In the genomic region with DNA sequence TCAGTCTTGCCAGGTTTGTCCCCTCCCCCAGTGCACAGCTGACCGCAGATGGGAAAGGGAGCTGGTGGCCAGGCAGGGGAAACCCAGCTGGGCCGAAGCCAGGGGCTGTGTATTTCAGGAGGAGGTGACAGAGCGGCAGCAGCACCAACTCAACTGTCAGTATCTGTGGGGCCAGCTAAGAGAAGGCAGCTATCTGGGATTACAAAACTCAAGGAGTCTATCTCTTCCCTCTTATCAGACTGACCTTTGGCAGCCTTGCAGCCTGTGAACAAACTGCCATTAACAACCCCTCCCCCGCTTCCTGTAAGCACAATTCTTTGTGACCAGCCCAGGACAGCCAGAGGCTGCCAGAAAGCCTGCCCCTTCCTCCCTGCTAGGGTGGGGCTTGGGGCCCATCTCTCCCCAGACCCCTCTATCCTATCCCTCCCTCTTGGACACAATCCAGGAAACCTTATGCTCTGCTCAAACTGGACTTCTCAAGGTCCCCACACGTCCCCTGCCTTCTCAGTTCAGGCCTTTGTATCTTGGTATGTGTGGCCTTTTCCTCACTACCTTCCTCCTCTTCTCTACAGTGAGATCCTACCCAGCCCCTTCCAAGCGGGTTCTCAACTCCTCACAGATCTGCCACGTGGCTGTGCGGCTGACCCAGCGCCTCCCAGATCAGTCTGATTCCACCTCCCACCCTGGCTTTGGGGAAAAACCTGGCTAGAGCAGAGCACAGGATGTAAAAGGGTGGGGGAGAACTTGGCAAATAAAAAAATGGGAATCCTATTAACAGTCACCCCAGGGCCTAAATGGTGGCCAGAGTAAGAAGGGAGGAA, we compare ENCODE assay signal across 1 cellular context.
TF ChIP-seq lines count a peak whose summit lies in the region.

No MANE protein-coding gene starts in this region.

TF ChIP-seq in HepG2, 621 proteins besides CTCF, POLR2A, EP300 and RAD21 (continued from another document and continues in another):
- TF ChIP-seq ARID5B (CRISPR knock-in tag; IDR thresholded peaks at IDR 0.05): peak; percentile 97
- TF ChIP-seq MEF2D (CRISPR knock-in tag; IDR thresholded peaks at IDR 0.05): peak; percentile 86
- TF ChIP-seq MBD4 (IDR thresholded peaks at IDR 0.05; ENCODE audit: borderline replicate concordance, low read length): no peak
- no peak for TF ChIP-seq TEAD2 (CRISPR knock-in tag; IDR thresholded peaks at IDR 0.05)
- TF ChIP-seq AKNA (CRISPR knock-in tag; IDR thresholded peaks at IDR 0.05; ENCODE audit: borderline replicate concordance): 0 out of 2 replicates have a peak, but pooled peaks have one; percentile 36
- no peak for TF ChIP-seq ZNF180 (CRISPR knock-in tag; IDR thresholded peaks at IDR 0.05; ENCODE audit: borderline replicate concordance, low read depth)
- no peak for TF ChIP-seq TCF7L2 (IDR thresholded peaks at IDR 0.05; ENCODE audit: low read depth, low read length)
- TF ChIP-seq ZNF589 (CRISPR knock-in tag; conservative IDR thresholded peaks at IDR 0.05): no peak
- TF ChIP-seq, protein P1, sequence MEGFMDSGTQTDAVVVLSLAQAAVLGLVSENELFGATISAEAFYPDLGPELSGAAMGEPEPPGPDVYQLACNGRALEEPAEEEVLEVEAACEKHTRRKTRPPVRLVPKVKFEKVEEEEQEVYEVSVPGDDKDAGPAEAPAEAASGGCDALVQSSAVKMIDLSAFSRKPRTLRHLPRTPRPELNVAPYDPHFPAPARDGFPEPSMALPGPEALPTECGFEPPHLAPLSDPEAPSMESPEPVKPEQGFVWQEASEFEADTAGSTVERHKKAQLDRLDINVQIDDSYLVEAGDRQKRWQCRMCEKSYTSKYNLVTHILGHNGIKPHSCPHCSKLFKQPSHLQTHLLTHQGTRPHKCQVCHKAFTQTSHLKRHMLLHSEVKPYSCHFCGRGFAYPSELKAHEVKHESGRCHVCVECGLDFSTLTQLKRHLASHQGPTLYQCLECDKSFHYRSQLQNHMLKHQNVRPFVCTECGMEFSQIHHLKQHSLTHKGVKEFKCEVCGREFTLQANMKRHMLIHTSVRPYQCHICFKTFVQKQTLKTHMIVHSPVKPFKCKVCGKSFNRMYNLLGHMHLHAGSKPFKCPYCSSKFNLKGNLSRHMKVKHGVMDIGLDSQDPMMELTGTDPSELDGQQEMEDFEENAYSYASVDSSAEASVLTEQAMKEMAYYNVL (CRISPR knock-in tag; IDR thresholded peaks at IDR 0.05; ENCODE audit: borderline replicate concordance): peak; percentile 98
- 0 out of 2 replicates have a peak, but pooled peaks have one; percentile 22 for TF ChIP-seq ZNF354B (CRISPR knock-in tag; IDR thresholded peaks at IDR 0.05)
- TF ChIP-seq SAFB2 (CRISPR knock-in tag; IDR thresholded peaks at IDR 0.05; ENCODE audit: borderline replicate concordance, low read depth): no peak; the same call in 1 of the 2 replicates
- TF ChIP-seq, protein P2, sequence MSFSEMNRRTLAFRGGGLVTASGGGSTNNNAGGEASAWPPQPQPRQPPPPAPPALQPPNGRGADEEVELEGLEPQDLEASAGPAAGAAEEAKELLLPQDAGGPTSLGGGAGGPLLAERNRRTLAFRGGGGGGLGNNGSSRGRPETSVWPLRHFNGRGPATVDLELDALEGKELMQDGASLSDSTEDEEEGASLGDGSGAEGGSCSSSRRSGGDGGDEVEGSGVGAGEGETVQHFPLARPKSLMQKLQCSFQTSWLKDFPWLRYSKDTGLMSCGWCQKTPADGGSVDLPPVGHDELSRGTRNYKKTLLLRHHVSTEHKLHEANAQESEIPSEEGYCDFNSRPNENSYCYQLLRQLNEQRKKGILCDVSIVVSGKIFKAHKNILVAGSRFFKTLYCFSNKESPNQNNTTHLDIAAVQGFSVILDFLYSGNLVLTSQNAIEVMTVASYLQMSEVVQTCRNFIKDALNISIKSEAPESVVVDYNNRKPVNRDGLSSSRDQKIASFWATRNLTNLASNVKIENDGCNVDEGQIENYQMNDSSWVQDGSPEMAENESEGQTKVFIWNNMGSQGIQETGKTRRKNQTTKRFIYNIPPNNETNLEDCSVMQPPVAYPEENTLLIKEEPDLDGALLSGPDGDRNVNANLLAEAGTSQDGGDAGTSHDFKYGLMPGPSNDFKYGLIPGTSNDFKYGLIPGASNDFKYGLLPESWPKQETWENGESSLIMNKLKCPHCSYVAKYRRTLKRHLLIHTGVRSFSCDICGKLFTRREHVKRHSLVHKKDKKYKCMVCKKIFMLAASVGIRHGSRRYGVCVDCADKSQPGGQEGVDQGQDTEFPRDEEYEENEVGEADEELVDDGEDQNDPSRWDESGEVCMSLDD (CRISPR knock-in tag; IDR thresholded peaks at IDR 0.05; ENCODE audit: borderline replicate concordance): peak; percentile 72; the same call in 1 of the 2 replicates
- TF ChIP-seq, protein P3, sequence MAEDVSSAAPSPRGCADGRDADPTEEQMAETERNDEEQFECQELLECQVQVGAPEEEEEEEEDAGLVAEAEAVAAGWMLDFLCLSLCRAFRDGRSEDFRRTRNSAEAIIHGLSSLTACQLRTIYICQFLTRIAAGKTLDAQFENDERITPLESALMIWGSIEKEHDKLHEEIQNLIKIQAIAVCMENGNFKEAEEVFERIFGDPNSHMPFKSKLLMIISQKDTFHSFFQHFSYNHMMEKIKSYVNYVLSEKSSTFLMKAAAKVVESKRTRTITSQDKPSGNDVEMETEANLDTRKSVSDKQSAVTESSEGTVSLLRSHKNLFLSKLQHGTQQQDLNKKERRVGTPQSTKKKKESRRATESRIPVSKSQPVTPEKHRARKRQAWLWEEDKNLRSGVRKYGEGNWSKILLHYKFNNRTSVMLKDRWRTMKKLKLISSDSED (CRISPR knock-in tag; IDR thresholded peaks at IDR 0.05): no peak
- TF ChIP-seq, protein P4, sequence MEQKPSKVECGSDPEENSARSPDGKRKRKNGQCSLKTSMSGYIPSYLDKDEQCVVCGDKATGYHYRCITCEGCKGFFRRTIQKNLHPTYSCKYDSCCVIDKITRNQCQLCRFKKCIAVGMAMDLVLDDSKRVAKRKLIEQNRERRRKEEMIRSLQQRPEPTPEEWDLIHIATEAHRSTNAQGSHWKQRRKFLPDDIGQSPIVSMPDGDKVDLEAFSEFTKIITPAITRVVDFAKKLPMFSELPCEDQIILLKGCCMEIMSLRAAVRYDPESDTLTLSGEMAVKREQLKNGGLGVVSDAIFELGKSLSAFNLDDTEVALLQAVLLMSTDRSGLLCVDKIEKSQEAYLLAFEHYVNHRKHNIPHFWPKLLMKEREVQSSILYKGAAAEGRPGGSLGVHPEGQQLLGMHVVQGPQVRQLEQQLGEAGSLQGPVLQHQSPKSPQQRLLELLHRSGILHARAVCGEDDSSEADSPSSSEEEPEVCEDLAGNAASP (CRISPR knock-in tag; IDR thresholded peaks at IDR 0.05; ENCODE audit: borderline replicate concordance): peak; percentile 86
- peak; percentile 57; the same call in 1 of the 2 replicates for TF ChIP-seq HOXA5 (CRISPR knock-in tag; IDR thresholded peaks at IDR 0.05)
- TF ChIP-seq, protein P5, sequence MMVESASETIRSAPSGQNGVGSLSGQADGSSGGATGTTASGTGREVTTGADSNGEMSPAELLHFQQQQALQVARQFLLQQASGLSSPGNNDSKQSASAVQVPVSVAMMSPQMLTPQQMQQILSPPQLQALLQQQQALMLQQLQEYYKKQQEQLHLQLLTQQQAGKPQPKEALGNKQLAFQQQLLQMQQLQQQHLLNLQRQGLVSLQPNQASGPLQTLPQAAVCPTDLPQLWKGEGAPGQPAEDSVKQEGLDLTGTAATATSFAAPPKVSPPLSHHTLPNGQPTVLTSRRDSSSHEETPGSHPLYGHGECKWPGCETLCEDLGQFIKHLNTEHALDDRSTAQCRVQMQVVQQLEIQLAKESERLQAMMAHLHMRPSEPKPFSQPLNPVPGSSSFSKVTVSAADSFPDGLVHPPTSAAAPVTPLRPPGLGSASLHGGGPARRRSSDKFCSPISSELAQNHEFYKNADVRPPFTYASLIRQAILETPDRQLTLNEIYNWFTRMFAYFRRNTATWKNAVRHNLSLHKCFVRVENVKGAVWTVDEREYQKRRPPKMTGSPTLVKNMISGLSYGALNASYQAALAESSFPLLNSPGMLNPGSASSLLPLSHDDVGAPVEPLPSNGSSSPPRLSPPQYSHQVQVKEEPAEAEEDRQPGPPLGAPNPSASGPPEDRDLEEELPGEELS (CRISPR knock-in tag; IDR thresholded peaks at IDR 0.05): peak; percentile 97
- 0 out of 2 replicates have a peak, but pooled peaks have one; percentile 29 for TF ChIP-seq RFX5 (IDR thresholded peaks at IDR 0.05; ENCODE audit: low read depth, low read length)
- TF ChIP-seq ZNF207 (IDR thresholded peaks at IDR 0.05; ENCODE audit: borderline replicate concordance): no peak
- TF ChIP-seq ISX (CRISPR knock-in tag; conservative IDR thresholded peaks at IDR 0.05): no peak
- no peak; the same call in 1 of the 2 replicates for TF ChIP-seq HOMEZ (CRISPR knock-in tag; IDR thresholded peaks at IDR 0.05; ENCODE audit: low read depth)
- TF ChIP-seq ZNF260 (CRISPR knock-in tag; IDR thresholded peaks at IDR 0.05; ENCODE audit: borderline replicate concordance, low read depth): 0 out of 2 replicates have a peak, but pooled peaks have one; percentile 48
- TF ChIP-seq, protein P6, sequence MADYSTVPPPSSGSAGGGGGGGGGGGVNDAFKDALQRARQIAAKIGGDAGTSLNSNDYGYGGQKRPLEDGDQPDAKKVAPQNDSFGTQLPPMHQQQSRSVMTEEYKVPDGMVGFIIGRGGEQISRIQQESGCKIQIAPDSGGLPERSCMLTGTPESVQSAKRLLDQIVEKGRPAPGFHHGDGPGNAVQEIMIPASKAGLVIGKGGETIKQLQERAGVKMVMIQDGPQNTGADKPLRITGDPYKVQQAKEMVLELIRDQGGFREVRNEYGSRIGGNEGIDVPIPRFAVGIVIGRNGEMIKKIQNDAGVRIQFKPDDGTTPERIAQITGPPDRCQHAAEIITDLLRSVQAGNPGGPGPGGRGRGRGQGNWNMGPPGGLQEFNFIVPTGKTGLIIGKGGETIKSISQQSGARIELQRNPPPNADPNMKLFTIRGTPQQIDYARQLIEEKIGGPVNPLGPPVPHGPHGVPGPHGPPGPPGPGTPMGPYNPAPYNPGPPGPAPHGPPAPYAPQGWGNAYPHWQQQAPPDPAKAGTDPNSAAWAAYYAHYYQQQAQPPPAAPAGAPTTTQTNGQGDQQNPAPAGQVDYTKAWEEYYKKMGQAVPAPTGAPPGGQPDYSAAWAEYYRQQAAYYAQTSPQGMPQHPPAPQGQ (CRISPR knock-in tag; IDR thresholded peaks at IDR 0.05; ENCODE audit: borderline replicate concordance): no peak
- peak; percentile 70 for TF ChIP-seq U2AF1 (optimal IDR thresholded peaks at IDR 0.05; ENCODE audit: low read depth, low read length)
- peak; percentile 82 for TF ChIP-seq MED13 (CRISPR knock-in tag; IDR thresholded peaks at IDR 0.05)
- peak; percentile 95 for TF ChIP-seq CBX5 (CRISPR knock-in tag; IDR thresholded peaks at IDR 0.05; ENCODE audit: borderline replicate concordance)
